Comparison of ENCODE assay signal across 8 cellular contexts in genomic region chr1:46342084-46342656, GRCh38. TPM values are rescaled to one million over a fixed set of nuclear protein-coding genes. Genes with fewer than 3 reads are reported as not detected.
A peak's percentile ranks its signal among the peaks of the same experiment; 100 is the strongest.
DNase-seq lines count a peak whose midpoint lies in the region; ATAC-seq and TF ChIP-seq lines count a peak whose summit lies in the region.

No MANE protein-coding gene starts in this region.

- intact Hi-C loops in right cardiac atrium (cut with DNase I) (loop anchor here in 1 of 4 donors (5.0 to 10.0 kb wide), 2 partner anchors 40 to 97 kb away; partner anchors contain the start of genes LRRC41, RAD54L and UQCRH), left ventricle myocardium superior (cut with micrococcal nuclease) (no loop called here), esophagus squamous epithelium (cut with DNase I) (loop anchor here (5.0 kb wide), 1 partner anchor 40 kb away; the partner anchor contains the start of genes LRRC41 and UQCRH)

- TF ChIP-seq CTCF in Peyer's patch (IDR thresholded peaks at IDR 0.05) (peak in 3 of 6 experiments; percentile 3 to 18 (median 8)), esophagus squamous epithelium (IDR thresholded peaks at IDR 0.05) (peak in 1 of 6 experiments; percentile 34)

- peaks cover 0 to 27% (median 0%) of the 10 kb centered on the region in 3 donors for H3K36me3 ChIP-seq in Peyer's patch
- H3K36me3 ChIP-seq in esophagus squamous epithelium, result peaks cover 0 to 52% (median 3%) of the 10 kb centered on the region in 3 donors

- ATAC-seq in right cardiac atrium (no peak), left ventricle myocardium superior (no peak)
- ATAC-seq in stimulated activated memory B cell treated with anti-CD40 and anti-IgM and Interleukin-4, amounts not matched to agents 10 μg/mL and 1 μg/mL and 100 μg/mL, for 72 hours, result no peak

- H3K27me3 ChIP-seq in right cardiac atrium (ENCODE audit: control insufficient read depth, insufficient read depth) (no peaks in the 10 kb centered on the region), Peyer's patch (no peaks in the 10 kb centered on the region), esophagus squamous epithelium (no peaks in the 10 kb centered on the region)

- H3K4me1 Mint-ChIP-seq in stimulated activated memory B cell treated with anti-CD40 and anti-IgM and Interleukin-4, amounts not matched to agents 10 μg/mL and 1 μg/mL and 100 μg/mL, for 72 hours, result peaks cover 55% of the 10 kb centered on the region

- DNase-seq in right cardiac atrium (no peak), left ventricle myocardium superior (no peak), Peyer's patch (no peak), esophagus squamous epithelium (lab: John Stamatoyannopoulos, UW) (no peak), DMS153 (lab: John Stamatoyannopoulos, UW) (no peak), hippocampal formation (lab: John Stamatoyannopoulos, UW) (no peak), NCI-H128 (lab: John Stamatoyannopoulos, UW; ENCODE audit: unreplicated experiment) (no peak)

- TF ChIP-seq POLR2A in Peyer's patch (IDR thresholded peaks at IDR 0.05) (no peak), esophagus squamous epithelium (IDR thresholded peaks at IDR 0.05) (no peak)

- H3K9me3 Mint-ChIP-seq in stimulated activated memory B cell treated with anti-CD40 and anti-IgM and Interleukin-4, amounts not matched to agents 10 μg/mL and 1 μg/mL and 100 μg/mL, for 72 hours, result no peaks in the 10 kb centered on the region

- H3K4me3 Mint-ChIP-seq in stimulated activated memory B cell treated with anti-CD40 and anti-IgM and Interleukin-4, amounts not matched to agents 10 μg/mL and 1 μg/mL and 100 μg/mL, for 72 hours, result peak overlapping the region; percentile 98

- peak overlapping the region; percentile 99 for H3K27ac Mint-ChIP-seq in stimulated activated memory B cell treated with anti-CD40 and anti-IgM and Interleukin-4, amounts not matched to agents 10 μg/mL and 1 μg/mL and 100 μg/mL, for 72 hours

- 91% methylated on average over 6 of the region's 6 CpGs for WGBS in right cardiac atrium
- 88 to 92% methylated on average over 6 of the region's 6 CpGs for WGBS in esophagus squamous epithelium, 2 donors

- H3K4me1 ChIP-seq in right cardiac atrium (ENCODE audit: control insufficient read depth, insufficient read depth, low read length), result no peaks in the 10 kb centered on the region
- peaks cover 0 to 19% (median 0%) of the 10 kb centered on the region in 4 donors for H3K4me1 ChIP-seq in Peyer's patch
- peaks cover 4 to 34% (median 12%) of the 10 kb centered on the region in 3 donors for H3K4me1 ChIP-seq in esophagus squamous epithelium

- H3K27ac ChIP-seq in right cardiac atrium (ENCODE audit: low read length), result peak overlapping the region; percentile 97
- H3K27ac ChIP-seq in Peyer's patch, result peak overlapping the region; percentile 92 to 99 (median 96)
- peak overlapping the region; percentile 95 to 98 (median 97) for H3K27ac ChIP-seq in esophagus squamous epithelium

- peaks cover 61% of the 10 kb centered on the region for H3K36me3 Mint-ChIP-seq in stimulated activated memory B cell treated with anti-CD40 and anti-IgM and Interleukin-4, amounts not matched to agents 10 μg/mL and 1 μg/mL and 100 μg/mL, for 72 hours

- H3K9me3 ChIP-seq in right cardiac atrium (ENCODE audit: control insufficient read depth, low read length) (no peaks in the 10 kb centered on the region), Peyer's patch (no peaks in the 10 kb centered on the region), esophagus squamous epithelium (no peaks in the 10 kb centered on the region)

- no peaks in the 10 kb centered on the region for H3K27me3 Mint-ChIP-seq in stimulated activated memory B cell treated with anti-CD40 and anti-IgM and Interleukin-4, amounts not matched to agents 10 μg/mL and 1 μg/mL and 100 μg/mL, for 72 hours

- H3K4me3 ChIP-seq in right cardiac atrium (ENCODE audit: low read length) (no peak overlapping the region), Peyer's patch (no peak overlapping the region), esophagus squamous epithelium (no peak overlapping the region)

RNA-seq across cellular contexts. Expression of gene NSUN4, which starts 1.6 kb away (rescaled TPM):
- total RNA-seq in right cardiac atrium (10 to 100 TPM; 12.6 to 18.7 (median 13.7) TPM), left ventricle myocardium superior (15.3 TPM), Peyer's patch (10 to 100 TPM; 12.8 to 29.4 (median 18.0) TPM), esophagus squamous epithelium (10 to 100 TPM; 10.1 to 22.1 (median 16.2) TPM)
- polyA plus RNA-seq in right cardiac atrium, result 10.6 TPM

RNA-seq across cellular contexts. Expression of gene UQCRH, which starts 38.7 kb away (rescaled TPM):
- total RNA-seq in right cardiac atrium (100 to 1,000 TPM; 664 to 870 (median 705) TPM), left ventricle myocardium superior (1,191 TPM), Peyer's patch (100 to 1,000 TPM; 230 to 300 (median 262) TPM), esophagus squamous epithelium (100 to 1,000 TPM; 329 to 618 (median 564) TPM)
- 2,380 TPM for polyA plus RNA-seq in right cardiac atrium

RNA-seq across cellular contexts. Expression of gene LRRC41, which starts 38.8 kb away (rescaled TPM):
- total RNA-seq in right cardiac atrium, result 10 to 100 TPM; 37.2 to 46.3 (median 40.1) TPM
- polyA plus RNA-seq in right cardiac atrium, result 27.1 TPM
- total RNA-seq in left ventricle myocardium superior, result 37.6 TPM
- total RNA-seq in Peyer's patch, result 10 to 100 TPM; 19.8 to 72.3 (median 65.3) TPM
- total RNA-seq in esophagus squamous epithelium, result 10 to 100 TPM; 44.1 to 66.4 (median 57.6) TPM

RNA-seq across cellular contexts. Expression of gene FAAH, which starts 51.9 kb away (rescaled TPM):
- total RNA-seq in right cardiac atrium (10 to 100 TPM in 3 of 4 donors, 1 to 10 TPM in 1; 4.8 to 17.2 (median 14.7) TPM), left ventricle myocardium superior (9.8 TPM), Peyer's patch (100 to 1,000 TPM; 107 to 230 (median 152) TPM), esophagus squamous epithelium (10 to 100 TPM; 12.3 to 29.6 (median 16.7) TPM)
- polyA plus RNA-seq in right cardiac atrium, result 10.4 TPM
